ENCODE assay signal across 15 cellular contexts in the genomic region with DNA sequence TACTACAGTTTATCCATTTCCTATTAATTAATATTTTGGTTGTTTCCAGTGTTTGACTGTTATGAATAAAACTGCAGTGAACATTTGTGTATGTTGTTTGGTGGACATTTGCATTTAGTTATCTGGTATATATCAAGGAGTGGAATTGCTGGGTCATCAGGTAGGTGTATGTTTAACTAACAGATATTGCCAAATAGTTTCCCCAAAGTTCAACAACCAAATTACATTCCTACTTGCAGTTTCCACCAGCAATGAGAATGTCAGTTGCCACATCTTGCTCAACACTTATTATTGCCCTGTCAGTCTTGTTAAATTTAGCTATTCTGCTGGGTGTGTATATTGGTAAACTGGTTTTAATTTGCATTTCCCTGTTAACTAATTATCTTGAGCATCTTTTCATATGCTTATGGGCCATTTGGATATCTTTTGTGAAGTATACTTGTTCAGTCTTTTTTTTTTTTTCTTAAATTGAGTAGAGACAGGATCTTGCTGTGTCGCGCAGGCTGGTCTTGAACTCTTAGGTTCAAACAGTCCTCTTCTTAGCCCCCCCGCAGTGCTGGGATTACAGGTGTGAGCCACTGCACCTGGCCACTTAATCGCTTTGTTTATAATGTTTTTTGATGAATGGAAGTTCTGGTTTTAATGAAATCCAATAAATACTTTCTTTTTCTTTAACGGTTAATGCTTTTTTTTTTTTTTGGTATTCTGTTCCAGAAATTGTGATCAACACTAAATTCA. TPM values are rescaled to one million over a fixed set of nuclear protein-coding genes. Genes with fewer than 3 reads are reported as not detected.
DNase-seq lines count a peak whose midpoint lies in the region; ATAC-seq and TF ChIP-seq lines count a peak whose summit lies in the region.
"Had no signal": no experiment of that assay in that cellular context is flagged by ENCODE, and none has a peak within 500 bp of the region (broad histone marks: within the 10 kb centered on the region; RNA-seq: fewer than 3 reads in every experiment).

No MANE protein-coding gene starts in this region.

- ATAC-seq in SK-N-SH treated with all-trans-retinoic acid at 6 μM for 48 hours = no peak
- ATAC-seq in activated CD4-positive, CD25-positive, alpha-beta regulatory T cell treated with anti-CD3 and anti-CD28 coated beads, Interleukin-2, amount 50 U/mL, for 24 hours = no peak
- ATAC-seq: foreskin keratinocyte, left ventricle myocardium superior had no signal

- H3K4ac ChIP-seq in mesendoderm (ENCODE audit: low read depth, low read length) = no peak overlapping the region

- peaks cover 58% of the 10 kb centered on the region for H3K79me2 ChIP-seq in mesendoderm (ENCODE audit: control insufficient read depth, insufficient read depth, low read length)

- H3K36me3 ChIP-seq in spleen (peaks cover 0 to 40% (median 15%) of the 10 kb centered on the region in 6 donors), mesendoderm (ENCODE audit: control insufficient read depth, insufficient read depth, low read length) (no peaks in the 10 kb centered on the region)
- H3K36me3 ChIP-seq: ovary had no signal

- H3K4me1 ChIP-seq in spleen (peaks cover 38 to 94% (median 83%) of the 10 kb centered on the region in 6 donors), mesendoderm (ENCODE audit: control insufficient read depth, low read depth, low read length) (no peaks in the 10 kb centered on the region)

- peak overlapping the region; percentile 44 for H3K27ac Mint-ChIP-seq in activated T-cell treated with anti-CD3 and anti-CD28 coated beads, Interleukin-2, amount 50 U/mL, for 24 hours

- H3K27ac ChIP-seq in spleen = peak overlapping the region in 5 of 8 donors; percentile 10 to 61 (median 36)
- H3K27ac ChIP-seq in mesendoderm (ENCODE audit: low read depth, low read length) = no peak overlapping the region
- H3K27ac ChIP-seq: foreskin keratinocyte, ovary had no signal

- intact Hi-C loops in spleen (cut with DNase I; ENCODE audit: low total_unique reads) = no loop called here

- H2BK15ac ChIP-seq in mesendoderm (replicated peaks; ENCODE audit: low read depth) = no peak overlapping the region

- no peak for DNase-seq in activated T-cell treated with anti-CD3 and anti-CD28 coated beads, Interleukin-2, amount 50 U/mL, for 24 hours
- no peak for DNase-seq in activated T-cell treated with anti-CD3 and anti-CD28 coated beads, Interleukin-2, amount 50 U/mL, for 48 hours
- peak; percentile 27 for DNase-seq in NCI-H774 (lab: John Stamatoyannopoulos, UW)
- peak; percentile 74 for DNase-seq in epithelial cell of proximal tubule (ENCODE audit: low read depth)
- peak; percentile 21 for DNase-seq in spleen
- no peak for DNase-seq in mesendoderm
- DNase-seq: cerebellar nuclear complex; EL; foreskin keratinocyte; left ventricle myocardium superior; NCI-H1694 treated with DMSO at 0.1 percent for 48 hours; ovary; stimulated activated CD4-positive, alpha-beta T cell treated with anti-CD3 and anti-CD28 coated beads, Interleukin-4, amount 100 ng/mL, for 24 hours had no signal

- H4K8ac ChIP-seq in mesendoderm (ENCODE audit: low read depth, low read length) = no peak overlapping the region

- H3K18ac ChIP-seq in mesendoderm (ENCODE audit: low read length) = no peak overlapping the region

- H3K4me3 Mint-ChIP-seq in activated T-cell treated with anti-CD3 and anti-CD28 coated beads, Interleukin-2, amount 50 U/mL, for 24 hours = no peak overlapping the region

- peaks cover 7% of the 10 kb centered on the region for H3K79me1 ChIP-seq in mesendoderm (ENCODE audit: low read length)

- no peak overlapping the region for H2BK5ac ChIP-seq in mesendoderm (ENCODE audit: low read length)

- H3K9me3 ChIP-seq in spleen = no peaks in the 10 kb centered on the region
- H3K9me3 ChIP-seq: ovary had no signal

- no peak overlapping the region for H3K4me2 ChIP-seq in mesendoderm (ENCODE audit: low read length)

- H4K5ac ChIP-seq in mesendoderm (ENCODE audit: low read length) = no peak overlapping the region

- WGBS in spleen, 5 donors = 86 to 94% (median 89%) methylated on average over 5 of the region's 5 CpGs
- no CpG with 5 or more reads among the region's 5 CpGs for WGBS in mesendoderm (ENCODE audit: extremely low coverage, insufficient coverage, low lambda C conversion rate)

- no peak overlapping the region for H3K23ac ChIP-seq in mesendoderm (ENCODE audit: low read length)

- H2BK120ac ChIP-seq in mesendoderm (ENCODE audit: low read depth, low read length) = no peak overlapping the region

- H3K27me3 Mint-ChIP-seq in activated T-cell treated with anti-CD3 and anti-CD28 coated beads, Interleukin-2, amount 50 U/mL, for 24 hours = no peaks in the 10 kb centered on the region

- H3K4me1 Mint-ChIP-seq in activated T-cell treated with anti-CD3 and anti-CD28 coated beads, Interleukin-2, amount 50 U/mL, for 24 hours (ENCODE audit: low read depth) = peaks cover 76% of the 10 kb centered on the region

- H3K27me3 ChIP-seq in spleen (replicated peaks in 1 of 7) (no peaks in the 10 kb centered on the region), mesendoderm (ENCODE audit: insufficient read depth, low read length, poor library complexity) (no peaks in the 10 kb centered on the region)
- H3K27me3 ChIP-seq: foreskin keratinocyte, ovary had no signal

- no peak for TF ChIP-seq CTCF in epithelial cell of proximal tubule (conservative IDR thresholded peaks at IDR 0.05; ENCODE audit: low read depth, low read length)
- no peak for TF ChIP-seq CTCF in spleen (IDR thresholded peaks at IDR 0.05 in 8 of 11, conservative IDR thresholded peaks at IDR 0.05 in 3 of 11)

- H3K4me3 ChIP-seq in epithelial cell of proximal tubule (ENCODE audit: low read depth, low read length) (no peak overlapping the region), spleen (no peak overlapping the region), mesendoderm (ENCODE audit: low read length) (no peak overlapping the region)
- H3K4me3 ChIP-seq: ovary had no signal

- no peak for TF ChIP-seq POLR2A in spleen (IDR thresholded peaks at IDR 0.05)

- H3K36me3 Mint-ChIP-seq in activated T-cell treated with anti-CD3 and anti-CD28 coated beads, Interleukin-2, amount 50 U/mL, for 24 hours (ENCODE audit: low read depth) = peaks cover 72% of the 10 kb centered on the region

- H3K9ac ChIP-seq in mesendoderm (ENCODE audit: low read length) = no peak overlapping the region

- H2AK5ac ChIP-seq in mesendoderm (ENCODE audit: low read length) = no peak overlapping the region

- no peaks in the 10 kb centered on the region for H3K9me3 Mint-ChIP-seq in activated T-cell treated with anti-CD3 and anti-CD28 coated beads, Interleukin-2, amount 50 U/mL, for 24 hours

- no peak overlapping the region for H3K56ac ChIP-seq in mesendoderm (ENCODE audit: low read length)

TF ChIP-seq in SK-N-SH treated with all-trans-retinoic acid at 6 μM for 48 hours, 23 proteins besides CTCF, POLR2A, EP300 and RAD21 (continues in another document):
- TF ChIP-seq ZC3H10 (CRISPR knock-in tag; IDR thresholded peaks at IDR 0.05) (no peak), OSR1 (CRISPR knock-in tag; IDR thresholded peaks at IDR 0.05) (no peak), ZFP30 (CRISPR knock-in tag; IDR thresholded peaks at IDR 0.05) (no peak), TOX (CRISPR knock-in tag; IDR thresholded peaks at IDR 0.05; ENCODE audit: borderline replicate concordance) (no peak), ZNF70 (CRISPR knock-in tag; IDR thresholded peaks at IDR 0.05) (no peak), RARB (CRISPR knock-in tag; IDR thresholded peaks at IDR 0.05) (no peak)
- TF ChIP-seq, protein P1, sequence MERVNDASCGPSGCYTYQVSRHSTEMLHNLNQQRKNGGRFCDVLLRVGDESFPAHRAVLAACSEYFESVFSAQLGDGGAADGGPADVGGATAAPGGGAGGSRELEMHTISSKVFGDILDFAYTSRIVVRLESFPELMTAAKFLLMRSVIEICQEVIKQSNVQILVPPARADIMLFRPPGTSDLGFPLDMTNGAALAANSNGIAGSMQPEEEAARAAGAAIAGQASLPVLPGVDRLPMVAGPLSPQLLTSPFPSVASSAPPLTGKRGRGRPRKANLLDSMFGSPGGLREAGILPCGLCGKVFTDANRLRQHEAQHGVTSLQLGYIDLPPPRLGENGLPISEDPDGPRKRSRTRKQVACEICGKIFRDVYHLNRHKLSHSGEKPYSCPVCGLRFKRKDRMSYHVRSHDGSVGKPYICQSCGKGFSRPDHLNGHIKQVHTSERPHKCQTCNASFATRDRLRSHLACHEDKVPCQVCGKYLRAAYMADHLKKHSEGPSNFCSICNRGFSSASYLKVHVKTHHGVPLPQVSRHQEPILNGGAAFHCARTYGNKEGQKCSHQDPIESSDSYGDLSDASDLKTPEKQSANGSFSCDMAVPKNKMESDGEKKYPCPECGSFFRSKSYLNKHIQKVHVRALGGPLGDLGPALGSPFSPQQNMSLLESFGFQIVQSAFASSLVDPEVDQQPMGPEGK (CRISPR knock-in tag; IDR thresholded peaks at IDR 0.05; ENCODE audit: borderline replicate concordance) = no peak
- TF ChIP-seq, protein P2, sequence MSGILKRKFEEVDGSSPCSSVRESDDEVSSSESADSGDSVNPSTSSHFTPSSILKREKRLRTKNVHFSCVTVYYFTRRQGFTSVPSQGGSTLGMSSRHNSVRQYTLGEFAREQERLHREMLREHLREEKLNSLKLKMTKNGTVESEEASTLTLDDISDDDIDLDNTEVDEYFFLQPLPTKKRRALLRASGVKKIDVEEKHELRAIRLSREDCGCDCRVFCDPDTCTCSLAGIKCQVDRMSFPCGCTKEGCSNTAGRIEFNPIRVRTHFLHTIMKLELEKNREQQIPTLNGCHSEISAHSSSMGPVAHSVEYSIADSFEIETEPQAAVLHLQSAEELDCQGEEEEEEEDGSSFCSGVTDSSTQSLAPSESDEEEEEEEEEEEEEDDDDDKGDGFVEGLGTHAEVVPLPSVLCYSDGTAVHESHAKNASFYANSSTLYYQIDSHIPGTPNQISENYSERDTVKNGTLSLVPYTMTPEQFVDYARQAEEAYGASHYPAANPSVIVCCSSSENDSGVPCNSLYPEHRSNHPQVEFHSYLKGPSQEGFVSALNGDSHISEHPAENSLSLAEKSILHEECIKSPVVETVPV (CRISPR knock-in tag; IDR thresholded peaks at IDR 0.05) = no peak

RNA-seq across cellular contexts. Expression of a gene that starts 7.9 kb away (rescaled TPM):
- total RNA-seq in epithelial cell of proximal tubule (19.9 and 20.2 TPM in 2 replicates), spleen (10 to 100 TPM; 43.5 to 63.5 (median 45.6) TPM)
- polyA plus RNA-seq in spleen = 10 to 100 TPM in 1 of 3 donors, 1 to 10 TPM in 2; 6.2 to 10.4 (median 7.5) TPM
- 27.9 TPM for polyA plus RNA-seq in mesendoderm (2013, experiment 1 of 2)
- polyA plus RNA-seq in mesendoderm (2013, experiment 2 of 2) = 27.5 TPM

RNA-seq across cellular contexts. Expression of a gene that starts 55.9 kb away (rescaled TPM):
- total RNA-seq in epithelial cell of proximal tubule = 14.9 and 55.0 TPM in 2 replicates
- total RNA-seq in spleen = 10 to 100 TPM; 25.0 to 38.6 (median 29.7) TPM
- 10 to 100 TPM in 2 of 3 donors, 1 to 10 TPM in 1; 9.8 to 21.7 (median 18.1) TPM for polyA plus RNA-seq in spleen
- polyA plus RNA-seq in mesendoderm (2013, experiment 1 of 2) = 53.2 TPM
- 52.3 TPM for polyA plus RNA-seq in mesendoderm (2013, experiment 2 of 2)

Comparison
In these comparisons a context has a peak if more than half of its experiments do, and no peak if none do; other contexts are left out.
1. DNase-seq: peak in NCI-H774 (single experiment), epithelial cell of proximal tubule (single experiment) and spleen (single experiment); none in activated T-cell treated with anti-CD3 and anti-CD28 coated beads, Interleukin-2, amount 50 U/mL, for 24 hours (single experiment), activated T-cell treated with anti-CD3 and anti-CD28 coated beads, Interleukin-2, amount 50 U/mL, for 48 hours (0 of 2) and mesendoderm (single experiment).